15 cellular contexts compared by ENCODE assay signal in genomic region chr11:12824281-12825041, GRCh38.
DNase-seq lines count a peak whose midpoint lies in the region; ATAC-seq, FAIRE-seq and TF ChIP-seq lines count a peak whose summit lies in the region.
"Had no signal": no experiment of that assay in that cellular context is flagged by ENCODE, and none has a peak within 500 bp of the region (broad histone marks: within the 10 kb centered on the region; RNA-seq: fewer than 3 reads in every experiment).

No MANE protein-coding gene starts in this region.

- BruUV-seq in HepG2 (replicated peaks; lab: Mats Ljungman, UMichigan), result no TSS peak

- ATAC-seq in HepG2, result peak; percentile 84
- ATAC-seq: T-cell had no signal

- TF ChIP-seq RAD21 in HepG2 (CRISPR knock-in tag; IDR thresholded peaks at IDR 0.05), result no peak; the same call in 1 of the 2 replicates

- CTCF ChIA-PET in HepG2 (lab: Yijun Ruan, JAX; ENCODE audit: low intra/inter-chr PET ratio, low total read pairs), result no interaction called here

- no peaks in the 10 kb centered on the region for H3K27me3 ChIP-seq in astrocyte (ENCODE audit: insufficient read depth, low read length)
- H3K27me3 ChIP-seq in HepG2 (ENCODE audit: control insufficient read depth in 1 of 2, insufficient read depth in 2 of 2, low read length in 2 of 2), result no peaks in the 10 kb centered on the region
- H3K27me3 ChIP-seq in GM23248 (replicated peaks; ENCODE audit: insufficient read depth), result no peaks in the 10 kb centered on the region
- H3K27me3 ChIP-seq: BLaER1, vagina had no signal

- no peak overlapping the region for H3K9ac ChIP-seq in astrocyte (ENCODE audit: low read length)
- peak overlapping the region; percentile 60 for H3K9ac ChIP-seq in HepG2 (ENCODE audit: insufficient read depth, low read depth, low read length)
- no peak overlapping the region for H3K9ac ChIP-seq in GM23248
- H3K9ac ChIP-seq: BLaER1 had no signal

- POLR2A ChIA-PET in HepG2 (lab: Yijun Ruan, JAX), result interaction anchor here (1.1 to 3.1 kb wide), 4 partner anchors 19 to 25 kb away, joined by 4 to 22 read pairs (median 6); no protein-coding TSS in a partner anchor

- H3K9me2 ChIP-seq in GM23248 (ENCODE audit: insufficient read depth), result no peaks in the 10 kb centered on the region

- H3K4me3 ChIP-seq in astrocyte (ENCODE audit: insufficient read depth, low read depth, low read length) (no peak overlapping the region), HepG2 (replicated peaks in 1 of 3; ENCODE audit: insufficient read depth in 1 of 3, low read depth in 2 of 3, low read length in 3 of 3) (peak overlapping the region in 2 of 3 experiments; percentile 41 to 50; a peak in 4 of 6 replicates), retinal pigment epithelial cell (ENCODE audit: low read length) (no peak overlapping the region), coronary artery (no peak overlapping the region), GM23248 (no peak overlapping the region)
- H3K4me3 ChIP-seq: BLaER1, vagina had no signal

- H3K4me1 Mint-ChIP-seq in HFFc6 (ENCODE audit: low read depth), result peaks cover 98% of the 10 kb centered on the region
- peaks cover 43% of the 10 kb centered on the region for H3K4me1 Mint-ChIP-seq in astrocyte (ENCODE audit: low read depth, unreplicated experiment)

- FAIRE-seq in astrocyte (lab: Jason Lieb, UNC) (no peak), HepG2 (lab: Jason Lieb, UNC) (peak; percentile 80)

- H3F3A ChIP-seq in GM23248 (ENCODE audit: insufficient read depth), result peaks cover 58% of the 10 kb centered on the region

- H3K27ac Mint-ChIP-seq in HFFc6 (peak overlapping the region; percentile 73), astrocyte (ENCODE audit: unreplicated experiment) (peak overlapping the region; percentile 69)
- H3K27ac Mint-ChIP-seq: T-cell had no signal

- H3K36me3 ChIP-seq in astrocyte (ENCODE audit: insufficient read depth, low read length) (no peaks in the 10 kb centered on the region), HepG2 (replicated peaks in 1 of 2; ENCODE audit: control insufficient read depth in 1 of 2, insufficient read depth in 2 of 2, low read length in 2 of 2) (peaks cover 0 to 2% of the 10 kb centered on the region in 2 experiments; a peak in 1 of 5 replicates), GM23248 (ENCODE audit: low read depth) (peaks cover 12% of the 10 kb centered on the region)
- H3K36me3 ChIP-seq: BLaER1, vagina had no signal

- intact Hi-C loops in HepG2 (cut with micrococcal nuclease; ENCODE audit: unreplicated experiment), result loop anchor here (5.0 to 10.0 kb wide), 3 partner anchors 60 to 230 kb away; no protein-coding TSS in a partner anchor

- H3K9me3 Mint-ChIP-seq in HFFc6, result no peaks in the 10 kb centered on the region
- no peaks in the 10 kb centered on the region for H3K9me3 Mint-ChIP-seq in astrocyte (ENCODE audit: unreplicated experiment)
- H3K9me3 Mint-ChIP-seq: central memory CD8-positive, alpha-beta T cell; T-cell had no signal

- TF ChIP-seq EP300 in HepG2 (IDR thresholded peaks at IDR 0.05; ENCODE audit: low read depth in 2 of 2, low read length in 2 of 2) (peak in 1 of 2 experiments; percentile 70; a peak in 2 of 4 replicates), HepG2 (CRISPR knock-in tag; IDR thresholded peaks at IDR 0.05; ENCODE audit: borderline replicate concordance) (no peak; the same call in 1 of the 2 replicates)

- H3K27me3 Mint-ChIP-seq in HFFc6 (ENCODE audit: insufficient read depth) (peaks cover 5% of the 10 kb centered on the region), astrocyte (ENCODE audit: low read depth, unreplicated experiment) (no peaks in the 10 kb centered on the region)

- no peak for TF ChIP-seq POLR2A in HepG2 (IDR thresholded peaks at IDR 0.05; ENCODE audit: insufficient read depth in 1 of 2, low read depth in 2 of 2, low read length in 2 of 2)

- H3K4me1 ChIP-seq in astrocyte (ENCODE audit: insufficient read depth, low read length) (peaks cover 24% of the 10 kb centered on the region), HepG2 (ENCODE audit: insufficient read depth, low read length) (peaks cover 74% of the 10 kb centered on the region), GM23248 (ENCODE audit: insufficient read depth) (peaks cover 36% of the 10 kb centered on the region)

- no peak for TF ChIP-seq CTCF in HFFc6 (IDR thresholded peaks at IDR 0.05)
- TF ChIP-seq CTCF in astrocyte (IDR thresholded peaks at IDR 0.05; ENCODE audit: insufficient read depth, low read depth, low read length), result no peak
- peak; percentile 53 for TF ChIP-seq CTCF in HepG2 (CRISPR knock-in tag; IDR thresholded peaks at IDR 0.05)
- peak; percentile 10 for TF ChIP-seq CTCF in retinal pigment epithelial cell (conservative IDR thresholded peaks at IDR 0.05; ENCODE audit: low read depth, low read length)
- no peak for TF ChIP-seq CTCF in coronary artery (IDR thresholded peaks at IDR 0.05)

- H4K20me1 ChIP-seq in astrocyte (ENCODE audit: insufficient read depth, low read length), result peaks cover 79% of the 10 kb centered on the region
- H4K20me1 ChIP-seq in HepG2 (ENCODE audit: insufficient read depth, low read length), result no peaks in the 10 kb centered on the region
- H4K20me1 ChIP-seq in GM23248 (ENCODE audit: insufficient read depth), result peaks cover 44% of the 10 kb centered on the region
- H4K20me1 ChIP-seq: BLaER1 had no signal

- H3K4me3 Mint-ChIP-seq in HFFc6 (no peak overlapping the region), astrocyte (ENCODE audit: unreplicated experiment) (no peak overlapping the region)
- H3K4me3 Mint-ChIP-seq: central memory CD8-positive, alpha-beta T cell; T-cell had no signal

- no peak overlapping the region for H2AFZ ChIP-seq in astrocyte (ENCODE audit: low read depth, low read length)
- no peak overlapping the region for H2AFZ ChIP-seq in HepG2 (ENCODE audit: low read length)
- no peak overlapping the region for H2AFZ ChIP-seq in GM23248

- H3K27ac ChIP-seq in astrocyte (ENCODE audit: low read depth, low read length) (no peak overlapping the region), HepG2 (ENCODE audit: extremely low read length, insufficient read depth, low read length) (peak overlapping the region; percentile 83), coronary artery (peak overlapping the region in 1 of 2 donors; percentile 57), GM23248 (no peak overlapping the region)
- H3K27ac ChIP-seq: BLaER1, vagina had no signal

- H3K79me2 ChIP-seq in astrocyte (ENCODE audit: insufficient read depth, low read length) (peaks cover 86% of the 10 kb centered on the region), HepG2 (ENCODE audit: insufficient read depth, low read length) (peaks cover 21% of the 10 kb centered on the region), GM23248 (ENCODE audit: insufficient read depth) (peaks cover 96% of the 10 kb centered on the region)

- H3K4me2 ChIP-seq in astrocyte (ENCODE audit: low read length), result no peak overlapping the region
- peak overlapping the region; percentile 82 for H3K4me2 ChIP-seq in HepG2 (ENCODE audit: low read depth, low read length)
- H3K4me2 ChIP-seq in GM23248 (ENCODE audit: unreplicated experiment), result no peak overlapping the region
- H3K4me2 ChIP-seq: BLaER1 had no signal

- in situ Hi-C loops in HepG2 (cut with HindIII; ENCODE audit: extremely low pct_ligation_motif_present, low pct_unique_long_range_greater_than_20kb) (no loop called here), GM23248 (cut with MboI) (no loop called here)

- DNase-seq in HFFc6 (no peak), astrocyte (ENCODE audit: low read depth) (no peak), HepG2 (ENCODE audit: low spot score) (peak; percentile 86), retinal pigment epithelial cell (ENCODE audit: low read depth) (no peak), coronary artery (ENCODE audit: low spot score) (no peak), GM23248 (no peak), iPS-NIHi7 (ENCODE audit: extremely low spot score) (no peak)
- DNase-seq in stimulated activated naive CD4-positive, alpha-beta T cell treated with Interleukin-2 at 50 U/mL for 16 hours (lab: John Stamatoyannopoulos, UW), result no peak
- DNase-seq: activated CD4-positive, alpha-beta T cell treated with anti-CD3 and anti-CD28 coated beads, Interleukin-2, amount 50 U/mL, for 4 hours; activated gamma-delta T cell; kidney glomerular epithelial cell; T-cell had no signal

- H3K9me3 ChIP-seq in astrocyte (ENCODE audit: insufficient read depth, low read depth, low read length) (no peaks in the 10 kb centered on the region), HepG2 (ENCODE audit: low read length) (no peaks in the 10 kb centered on the region), GM23248 (ENCODE audit: low read depth) (no peaks in the 10 kb centered on the region)
- H3K9me3 ChIP-seq: BLaER1, vagina had no signal

- WGBS in HepG2 (ENCODE audit: low lambda C conversion rate), result 7% methylated on average over 9 of the region's 10 CpGs
- WGBS in GM23248 (ENCODE audit: low coverage in 1 of 2, low lambda C conversion rate in 2 of 2, missing lambda C conversion rate in 2 of 2), 2 experiments, result 92 to 94% methylated on average over 10 of the region's 10 CpGs

- H3K36me3 Mint-ChIP-seq in HFFc6 (ENCODE audit: low read depth) (peaks cover 15% of the 10 kb centered on the region), astrocyte (ENCODE audit: low read depth, unreplicated experiment) (peaks cover 8% of the 10 kb centered on the region)
- H3K36me3 Mint-ChIP-seq: T-cell had no signal

TF ChIP-seq in HepG2, 621 proteins besides CTCF, POLR2A, EP300 and RAD21 (continues in another document):
- TF ChIP-seq ZSCAN9 (CRISPR knock-in tag; IDR thresholded peaks at IDR 0.05; ENCODE audit: borderline replicate concordance) (no peak), SRF (IDR thresholded peaks at IDR 0.05; ENCODE audit: low read depth, low read length) (no peak), SMARCE1 (IDR thresholded peaks at IDR 0.05; ENCODE audit: borderline replicate concordance) (no peak), ARNTL (CRISPR knock-in tag; IDR thresholded peaks at IDR 0.05) (no peak), ZNF891 (CRISPR knock-in tag; IDR thresholded peaks at IDR 0.05) (no peak), TBX2 (CRISPR knock-in tag; IDR thresholded peaks at IDR 0.05; ENCODE audit: borderline replicate concordance) (peak; percentile 29; the same call in 1 of the 2 replicates)
- TF ChIP-seq, protein P1, sequence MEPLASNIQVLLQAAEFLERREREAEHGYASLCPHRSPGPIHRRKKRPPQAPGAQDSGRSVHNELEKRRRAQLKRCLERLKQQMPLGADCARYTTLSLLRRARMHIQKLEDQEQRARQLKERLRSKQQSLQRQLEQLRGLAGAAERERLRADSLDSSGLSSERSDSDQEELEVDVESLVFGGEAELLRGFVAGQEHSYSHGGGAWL (CRISPR knock-in tag; IDR thresholded peaks at IDR 0.05), result no peak; the same call in 1 of the 2 replicates
- TF ChIP-seq, protein P2, sequence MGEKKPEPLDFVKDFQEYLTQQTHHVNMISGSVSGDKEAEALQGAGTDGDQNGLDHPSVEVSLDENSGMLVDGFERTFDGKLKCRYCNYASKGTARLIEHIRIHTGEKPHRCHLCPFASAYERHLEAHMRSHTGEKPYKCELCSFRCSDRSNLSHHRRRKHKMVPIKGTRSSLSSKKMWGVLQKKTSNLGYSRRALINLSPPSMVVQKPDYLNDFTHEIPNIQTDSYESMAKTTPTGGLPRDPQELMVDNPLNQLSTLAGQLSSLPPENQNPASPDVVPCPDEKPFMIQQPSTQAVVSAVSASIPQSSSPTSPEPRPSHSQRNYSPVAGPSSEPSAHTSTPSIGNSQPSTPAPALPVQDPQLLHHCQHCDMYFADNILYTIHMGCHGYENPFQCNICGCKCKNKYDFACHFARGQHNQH (CRISPR knock-in tag; IDR thresholded peaks at IDR 0.05), result peak; percentile 35; the same call in 1 of the 2 replicates

Comparison
In these comparisons a context has a peak if more than half of its experiments do, and no peak if none do; other contexts are left out.
1. CTCF ChIP-seq: peak in HepG2 (single experiment) and retinal pigment epithelial cell (single experiment); none in HFFc6 (single experiment), astrocyte (single experiment) and coronary artery (single experiment).
2. H3K4me3 ChIP-seq: peak in HepG2 (2 of 3); none in astrocyte (single experiment), retinal pigment epithelial cell (single experiment), coronary artery (single experiment) and GM23248 (single experiment).